19 cellular contexts compared by ENCODE assay signal in genomic region chr2:202154613-202155281, GRCh38.
DNase-seq lines count a peak whose midpoint lies in the region; ATAC-seq and TF ChIP-seq lines count a peak whose summit lies in the region.
"Had no signal": no experiment of that assay in that cellular context is flagged by ENCODE, and none has a peak within 500 bp of the region (broad histone marks: within the 10 kb centered on the region; RNA-seq: fewer than 3 reads in every experiment).

No MANE protein-coding gene starts in this region.

- peak; percentile 31 for DNase-seq in fibroblast of villous mesenchyme (ENCODE audit: low read depth)
- DNase-seq in osteoblast (ENCODE audit: insufficient read length, low spot score, missing footprints): no peak
- DNase-seq in colonic mucosa: no peak
- no peak for DNase-seq in endothelial cell (ENCODE audit: low spot score)
- no peak for DNase-seq in Kasumi-1 (lab: John Stamatoyannopoulos, UW)
- no peak for DNase-seq in CD4-positive, alpha-beta T cell
- DNase-seq: 8988T; ACHN; C1 segment of cervical spinal cord; CD4-positive, alpha-beta memory T cell; DMS153; DMS79 treated with DMSO at 0.1 percent for 48 hours; EL; H7 had no signal

- H3K27ac ChIP-seq in HEK293 (ENCODE audit: extremely low read depth, low read depth, low read length): no peak overlapping the region
- no peak overlapping the region for H3K27ac ChIP-seq in osteoblast (ENCODE audit: low read depth, low read length)
- no peak overlapping the region for H3K27ac ChIP-seq in colonic mucosa
- no peak overlapping the region for H3K27ac ChIP-seq in CD4-positive, alpha-beta T cell (ENCODE audit: low read depth, low read length)
- H3K27ac ChIP-seq: HL-60 had no signal

- H4K20me1 ChIP-seq in osteoblast (ENCODE audit: insufficient read depth, low read length): no peaks in the 10 kb centered on the region

- POLR2A ChIA-PET in HEK293 (lab: Yijun Ruan, JAX): no interaction called here
- POLR2A ChIA-PET in CD4-positive, alpha-beta T cell (lab: Charles Lee): no interaction called here

- H3K36me3 ChIP-seq in HEK293 (ENCODE audit: control insufficient read depth in 2 of 2, insufficient read depth in 1 of 2, low read length in 2 of 2) (no peaks in the 10 kb centered on the region), osteoblast (ENCODE audit: insufficient read depth, low read length) (no peaks in the 10 kb centered on the region), colonic mucosa (no peaks in the 10 kb centered on the region)

- peak overlapping the region; percentile 74 to 88 (median 87) for H3K27ac Mint-ChIP-seq in nephron
- H3K27ac Mint-ChIP-seq in endothelial cell (ENCODE audit: unreplicated experiment): no peak overlapping the region
- H3K27ac Mint-ChIP-seq in CD4-positive, alpha-beta T cell: no peak overlapping the region
- H3K27ac Mint-ChIP-seq: B cell, GM23338 had no signal

- H3K27me3 ChIP-seq in osteoblast (ENCODE audit: insufficient read depth, low read length) (no peaks in the 10 kb centered on the region), colonic mucosa (no peaks in the 10 kb centered on the region)
- no peaks in the 10 kb centered on the region for H3K27me3 ChIP-seq in CD4-positive, alpha-beta T cell (ENCODE audit: control insufficient read depth, insufficient read depth, low read length)

- H3K27me3 Mint-ChIP-seq in nephron (ENCODE audit: low read depth) (peaks cover 4% of the 10 kb centered on the region), endothelial cell (ENCODE audit: unreplicated experiment) (peaks cover 3% of the 10 kb centered on the region)
- H3K27me3 Mint-ChIP-seq in CD4-positive, alpha-beta T cell: peaks cover 16% of the 10 kb centered on the region

- no peak overlapping the region for H3K4me3 ChIP-seq in HEK293 (ENCODE audit: low read depth, low read length)
- no peak overlapping the region for H3K4me3 ChIP-seq in fibroblast of villous mesenchyme (ENCODE audit: low read depth, low read length)
- H3K4me3 ChIP-seq in osteoblast (ENCODE audit: insufficient read depth, low read length): no peak overlapping the region
- no peak overlapping the region for H3K4me3 ChIP-seq in colonic mucosa
- H3K4me3 ChIP-seq: GM23338 had no signal

- H3K9me3 Mint-ChIP-seq in nephron: no peaks in the 10 kb centered on the region
- no peaks in the 10 kb centered on the region for H3K9me3 Mint-ChIP-seq in endothelial cell (ENCODE audit: unreplicated experiment)
- no peaks in the 10 kb centered on the region for H3K9me3 Mint-ChIP-seq in CD4-positive, alpha-beta T cell
- H3K9me3 Mint-ChIP-seq: GM23338 had no signal

- intact Hi-C loops in colonic mucosa (cut with DNase I): no loop called here
- intact Hi-C loops in CD4-positive, alpha-beta T cell (cut with DNase I, micrococcal nuclease): no loop called here

- H3K4me3 Mint-ChIP-seq in nephron: peak overlapping the region in 1 of 3 experiments; percentile 0
- H3K4me3 Mint-ChIP-seq in endothelial cell (ENCODE audit: unreplicated experiment): no peak overlapping the region
- no peak overlapping the region for H3K4me3 Mint-ChIP-seq in CD4-positive, alpha-beta T cell
- H3K4me3 Mint-ChIP-seq: B cell; CD4-positive, alpha-beta memory T cell; GM23338 had no signal

- H3K79me2 ChIP-seq in osteoblast (ENCODE audit: insufficient read depth, low read length): no peaks in the 10 kb centered on the region

- TF ChIP-seq CTCF in HEK293 (tag by site-specific recombination; IDR thresholded peaks at IDR 0.05) (no peak), fibroblast of villous mesenchyme (IDR thresholded peaks at IDR 0.05; ENCODE audit: insufficient read depth, low read depth, low read length) (no peak), nephron (IDR thresholded peaks at IDR 0.05; ENCODE audit: unreplicated experiment in 3 of 3) (no peak), osteoblast (IDR thresholded peaks at IDR 0.05; ENCODE audit: extremely low read depth, low read depth, low read length) (no peak), colonic mucosa (IDR thresholded peaks at IDR 0.05) (no peak), endothelial cell (IDR thresholded peaks at IDR 0.05; ENCODE audit: unreplicated experiment) (no peak)
- TF ChIP-seq CTCF in CD4-positive, alpha-beta T cell (IDR thresholded peaks at IDR 0.05): no peak

- no peaks in the 10 kb centered on the region for H3K36me3 Mint-ChIP-seq in nephron (ENCODE audit: low read depth)
- no peaks in the 10 kb centered on the region for H3K36me3 Mint-ChIP-seq in endothelial cell (ENCODE audit: low read depth, unreplicated experiment)
- H3K36me3 Mint-ChIP-seq in CD4-positive, alpha-beta T cell (ENCODE audit: low read depth): no peaks in the 10 kb centered on the region
- H3K36me3 Mint-ChIP-seq: CD4-positive, alpha-beta memory T cell had no signal

- no peaks in the 10 kb centered on the region; the same call in none of the 2 replicates for H3K4me1 ChIP-seq in HEK293 (ENCODE audit: control insufficient read depth, insufficient read depth, low read length)
- H3K4me1 ChIP-seq in osteoblast (ENCODE audit: insufficient read depth, low read length): peaks cover 25% of the 10 kb centered on the region
- no peaks in the 10 kb centered on the region for H3K4me1 ChIP-seq in colonic mucosa

- ATAC-seq in CD4-positive, alpha-beta T cell (ENCODE audit: poor library complexity): no peak
- ATAC-seq: GM23338 had no signal

- H3K4me1 Mint-ChIP-seq in nephron: peaks cover 54% of the 10 kb centered on the region
- peaks cover 2% of the 10 kb centered on the region for H3K4me1 Mint-ChIP-seq in endothelial cell (ENCODE audit: unreplicated experiment)
- H3K4me1 Mint-ChIP-seq in CD4-positive, alpha-beta T cell (ENCODE audit: low read depth): no peaks in the 10 kb centered on the region
- H3K4me1 Mint-ChIP-seq: B cell; CD4-positive, alpha-beta memory T cell had no signal

- H3K9me3 ChIP-seq in HEK293 (ENCODE audit: control insufficient read depth, insufficient read depth, low read depth, low read length) (no peaks in the 10 kb centered on the region), osteoblast (ENCODE audit: low read depth, low read length) (no peaks in the 10 kb centered on the region), colonic mucosa (no peaks in the 10 kb centered on the region)
- no peaks in the 10 kb centered on the region for H3K9me3 ChIP-seq in CD4-positive, alpha-beta T cell (ENCODE audit: control insufficient read depth, low read length)

- H3K9ac ChIP-seq in colonic mucosa (ENCODE audit: low read depth in 2 of 2, low read length in 2 of 2): no peak overlapping the region

- CTCF ChIA-PET in HEK293 (lab: Yijun Ruan, JAX): interaction anchor here (0.9 to 2.5 kb wide), 3 partner anchors 11 to 51 kb away, joined by 3 to 12 read pairs (median 6); no protein-coding TSS in a partner anchor
- CTCF ChIA-PET in CD4-positive, alpha-beta T cell (lab: Charles Lee): no interaction called here

- H3K4me2 ChIP-seq in osteoblast (ENCODE audit: insufficient read depth, low read length): no peak overlapping the region
- H3K4me2 ChIP-seq: GM23338 had no signal

- peak overlapping the region; percentile 15 for H2AFZ ChIP-seq in osteoblast (ENCODE audit: low read length)
- H2AFZ ChIP-seq: GM23338 had no signal

TF ChIP-seq in HEK293, 187 proteins besides CTCF, POLR2A, EP300 and RAD21:
- 0 out of 2 replicates have a peak, but pooled peaks have one; percentile 11 for TF ChIP-seq ZNF629 (tag by site-specific recombination; IDR thresholded peaks at IDR 0.05)
- 0 out of 2 replicates have a peak, but pooled peaks have one; percentile 61 for TF ChIP-seq MYNN (tag by site-specific recombination; IDR thresholded peaks at IDR 0.05; ENCODE audit: borderline replicate concordance)
- peak; percentile 82 for TF ChIP-seq ZIC2 (tag by site-specific recombination; IDR thresholded peaks at IDR 0.05)
- TF ChIP-seq ZNF223 (tag by site-specific recombination; IDR thresholded peaks at IDR 0.05): no peak
- no peak for TF ChIP-seq ZBTB20 (tag by site-specific recombination; IDR thresholded peaks at IDR 0.05)

Comparison
In these comparisons a context has a peak if more than half of its experiments do, and no peak if none do; other contexts are left out.
1. H3K27ac Mint-ChIP-seq: peak in nephron (3 of 3); none in endothelial cell (single experiment) and CD4-positive, alpha-beta T cell (single experiment).